In genomic region chr11:122159173-122159701, GRCh38 we compare ENCODE assay signal across 10 cellular contexts. TPM values are rescaled to one million over a fixed set of nuclear protein-coding genes. Genes with fewer than 3 reads are reported as not detected.
DNase-seq lines count a peak whose midpoint lies in the region; ATAC-seq and TF ChIP-seq lines count a peak whose summit lies in the region.
"Had no signal": no experiment of that assay in that cellular context is flagged by ENCODE, and none has a peak within 500 bp of the region (broad histone marks: within the 10 kb centered on the region; RNA-seq: fewer than 3 reads in every experiment).

No MANE protein-coding gene starts in this region.

- peaks cover 15% of the 10 kb centered on the region for H3K4me1 ChIP-seq in SJCRH30
- peaks cover 62% of the 10 kb centered on the region for H3K4me1 ChIP-seq in foreskin keratinocyte
- peaks cover 5% of the 10 kb centered on the region for H3K4me1 ChIP-seq in prostate gland (replicated peaks)

- POLR2A ChIA-PET in activated CD8-positive, alpha-beta T cell treated with anti-CD3 and anti-CD28 coated beads for 36 hours (lab: Charles Lee), result no interaction called here

- H3K27ac Mint-ChIP-seq in activated naive CD4-positive, alpha-beta T cell treated with anti-CD3 and anti-CD28 coated beads, Interleukin-2, amount 10 ng/mL, durations not matched to agents 7 days and 5 days, result no peak overlapping the region
- no peak overlapping the region for H3K27ac Mint-ChIP-seq in activated CD8-positive, alpha-beta T cell treated with anti-CD3 and anti-CD28 coated beads for 36 hours
- H3K27ac Mint-ChIP-seq: activated naive CD8-positive, alpha-beta T cell treated with anti-CD3 and anti-CD28 coated beads, Interleukin-2, amount 10 ng/mL, durations not matched to agents 7 days and 5 days had no signal

- no peak overlapping the region for H3K4me3 Mint-ChIP-seq in activated naive CD4-positive, alpha-beta T cell treated with anti-CD3 and anti-CD28 coated beads, Interleukin-2, amount 10 ng/mL, durations not matched to agents 7 days and 5 days
- H3K4me3 Mint-ChIP-seq in activated CD8-positive, alpha-beta T cell treated with anti-CD3 and anti-CD28 coated beads for 36 hours, result no peak overlapping the region
- H3K4me3 Mint-ChIP-seq: activated naive CD8-positive, alpha-beta T cell treated with anti-CD3 and anti-CD28 coated beads, Interleukin-2, amount 10 ng/mL, durations not matched to agents 7 days and 5 days had no signal

- no peak for TF ChIP-seq CTCF in foreskin keratinocyte (conservative IDR thresholded peaks at IDR 0.05)
- TF ChIP-seq CTCF in prostate gland (IDR thresholded peaks at IDR 0.05), result no peak
- TF ChIP-seq CTCF in activated CD8-positive, alpha-beta T cell treated with anti-CD3 and anti-CD28 coated beads for 36 hours (IDR thresholded peaks at IDR 0.05), result no peak

- WGBS in prostate gland, result 18% methylated on average over 12 of the region's 12 CpGs

- no peak for TF ChIP-seq POLR2A in prostate gland (IDR thresholded peaks at IDR 0.05)

- H3K27ac ChIP-seq in SJCRH30, result peak overlapping the region; percentile 65
- peak overlapping the region; percentile 77 for H3K27ac ChIP-seq in foreskin keratinocyte
- H3K27ac ChIP-seq in prostate gland, result peak overlapping the region; percentile 78

- DNase-seq in Caki2 (ENCODE audit: low read depth), result peak; percentile 37
- peak; percentile 65 to 78 for DNase-seq in SJCRH30
- no peak for DNase-seq in foreskin keratinocyte
- no peak for DNase-seq in prostate gland (ENCODE audit: low spot score)
- no peak for DNase-seq in activated naive CD4-positive, alpha-beta T cell treated with anti-CD3 and anti-CD28 coated beads, Interleukin-2, amount 10 ng/mL, durations not matched to agents 7 days and 5 days
- DNase-seq in activated CD8-positive, alpha-beta T cell treated with anti-CD3 and anti-CD28 coated beads for 36 hours, result no peak
- no peak for DNase-seq in NCI-H1048 (lab: John Stamatoyannopoulos, UW)
- DNase-seq: activated naive CD8-positive, alpha-beta T cell treated with anti-CD3 and anti-CD28 coated beads, Interleukin-2, amount 10 ng/mL, durations not matched to agents 7 days and 5 days had no signal

- intact Hi-C loops in prostate gland (cut with DNase I), result loop anchor here (5.0 kb wide), 2 partner anchors 43 to 62 kb away; no protein-coding TSS in a partner anchor
- intact Hi-C loops in activated CD8-positive, alpha-beta T cell treated with anti-CD3 and anti-CD28 coated beads for 36 hours (cut with micrococcal nuclease), result no loop called here

- H3K4me3 ChIP-seq in SJCRH30 (peak overlapping the region; percentile 53), prostate gland (no peak overlapping the region)
- H3K4me3 ChIP-seq: skin epidermis had no signal

- peaks cover 4% of the 10 kb centered on the region for H3K4me1 Mint-ChIP-seq in activated naive CD4-positive, alpha-beta T cell treated with anti-CD3 and anti-CD28 coated beads, Interleukin-2, amount 10 ng/mL, durations not matched to agents 7 days and 5 days
- peaks cover 5% of the 10 kb centered on the region for H3K4me1 Mint-ChIP-seq in activated CD8-positive, alpha-beta T cell treated with anti-CD3 and anti-CD28 coated beads for 36 hours (ENCODE audit: low read depth)

- CTCF ChIA-PET in activated naive CD4-positive, alpha-beta T cell treated with anti-CD3 and anti-CD28 coated beads, Interleukin-2, amount 10 ng/mL, durations not matched to agents 7 days and 5 days (lab: Charles Lee), result no interaction called here
- CTCF ChIA-PET in activated CD8-positive, alpha-beta T cell treated with anti-CD3 and anti-CD28 coated beads for 36 hours (lab: Charles Lee), result no interaction called here

- H3K36me3 ChIP-seq in SJCRH30, result no peaks in the 10 kb centered on the region
- no peaks in the 10 kb centered on the region for H3K36me3 ChIP-seq in prostate gland

- no peaks in the 10 kb centered on the region for H3K9me3 Mint-ChIP-seq in activated naive CD4-positive, alpha-beta T cell treated with anti-CD3 and anti-CD28 coated beads, Interleukin-2, amount 10 ng/mL, durations not matched to agents 7 days and 5 days
- H3K9me3 Mint-ChIP-seq in activated CD8-positive, alpha-beta T cell treated with anti-CD3 and anti-CD28 coated beads for 36 hours, result no peaks in the 10 kb centered on the region
- H3K9me3 Mint-ChIP-seq: activated naive CD8-positive, alpha-beta T cell treated with anti-CD3 and anti-CD28 coated beads, Interleukin-2, amount 10 ng/mL, durations not matched to agents 7 days and 5 days had no signal

- in situ Hi-C loops in Caki2 (cut with HindIII; ENCODE audit: low pct_unique_long_range_greater_than_20kb, low sequenced_read_pairs), result no loop called here

- ATAC-seq in foreskin keratinocyte (peak; percentile 42), GM21529 (IDR thresholded peaks at IDR 0.05; ENCODE audit: unreplicated experiment) (no peak)
- no peak for ATAC-seq in activated CD8-positive, alpha-beta T cell treated with anti-CD3 and anti-CD28 coated beads for 36 hours

- H3K36me3 Mint-ChIP-seq in activated naive CD4-positive, alpha-beta T cell treated with anti-CD3 and anti-CD28 coated beads, Interleukin-2, amount 10 ng/mL, durations not matched to agents 7 days and 5 days, result no peaks in the 10 kb centered on the region
- no peaks in the 10 kb centered on the region for H3K36me3 Mint-ChIP-seq in activated CD8-positive, alpha-beta T cell treated with anti-CD3 and anti-CD28 coated beads for 36 hours (ENCODE audit: low read depth)
- H3K36me3 Mint-ChIP-seq: activated naive CD8-positive, alpha-beta T cell treated with anti-CD3 and anti-CD28 coated beads, Interleukin-2, amount 10 ng/mL, durations not matched to agents 7 days and 5 days had no signal

- H3K27me3 ChIP-seq in SJCRH30 (no peaks in the 10 kb centered on the region), foreskin keratinocyte (no peaks in the 10 kb centered on the region), prostate gland (replicated peaks; ENCODE audit: insufficient read depth) (no peaks in the 10 kb centered on the region)

- H3K9me3 ChIP-seq in SJCRH30 (replicated peaks), result no peaks in the 10 kb centered on the region
- H3K9me3 ChIP-seq in prostate gland, result no peaks in the 10 kb centered on the region

- peaks cover 7% of the 10 kb centered on the region for H3K27me3 Mint-ChIP-seq in activated naive CD4-positive, alpha-beta T cell treated with anti-CD3 and anti-CD28 coated beads, Interleukin-2, amount 10 ng/mL, durations not matched to agents 7 days and 5 days
- H3K27me3 Mint-ChIP-seq in activated CD8-positive, alpha-beta T cell treated with anti-CD3 and anti-CD28 coated beads for 36 hours, result peaks cover under 1% of the 10 kb centered on the region

RNA-seq across cellular contexts. Expression of gene BLID, which starts 43.2 kb away (rescaled TPM):
- total RNA-seq in Caki2 (2014; rRNA removed; shearing (Covaris generic); ENCODE audit: low replicate concordance), result not detected in 2 replicates
- not detected in 2 replicates for total RNA-seq in SJCRH30 (2014; rRNA removed; shearing (Covaris generic))
- total RNA-seq in foreskin keratinocyte, result 0.78 TPM in 2 replicates
- not detected in 2 replicates for polyA plus RNA-seq in foreskin keratinocyte
- total RNA-seq in prostate gland, result 1 to 10 TPM in 1 of 2 donors, not detected in 1; 3.3 TPM
- not detected for total RNA-seq in activated CD8-positive, alpha-beta T cell treated with anti-CD3 and anti-CD28 coated beads for 36 hours
- total RNA-seq: activated naive CD8-positive, alpha-beta T cell treated with anti-CD3 and anti-CD28 coated beads, Interleukin-2, amount 10 ng/mL, durations not matched to agents 7 days and 5 days had no signal

Comparison
In these comparisons a context has a peak if more than half of its experiments do, and no peak if none do; other contexts are left out.
1. DNase-seq: peak in Caki2 (single experiment) and SJCRH30 (2 of 2); none in foreskin keratinocyte (0 of 2), prostate gland (single experiment), activated naive CD4-positive, alpha-beta T cell treated with anti-CD3 and anti-CD28 coated beads, Interleukin-2, amount 10 ng/mL, durations not matched to agents 7 days and 5 days (single experiment), activated CD8-positive, alpha-beta T cell treated with anti-CD3 and anti-CD28 coated beads for 36 hours (single experiment) and NCI-H1048 (single experiment).
2. Peak in every context shown above with its lines, with median percentiles within 50 percentile points of each other: H3K27ac ChIP-seq.